ENCODE assay signal across 8 cellular contexts in genomic region chr14:22986508-22987054, GRCh38. TPM values are rescaled to one million over a fixed set of nuclear protein-coding genes. Genes with fewer than 3 reads are reported as not detected.
DNase-seq lines count a peak whose midpoint lies in the region; ATAC-seq and TF ChIP-seq lines count a peak whose summit lies in the region.

No MANE protein-coding gene starts in this region.

- H3K4me1 ChIP-seq in KMS-11 (ENCODE audit: low read depth, poor library complexity, severe bottlenecking) (no peaks in the 10 kb centered on the region), OCI-LY3 (ENCODE audit: low read length) (no peaks in the 10 kb centered on the region)

- H3K36me3 ChIP-seq in KMS-11 (ENCODE audit: insufficient read depth): no peaks in the 10 kb centered on the region
- no peaks in the 10 kb centered on the region for H3K36me3 ChIP-seq in OCI-LY3 (replicated peaks; ENCODE audit: low read depth, low read length)

- H3K27me3 ChIP-seq in KMS-11 (ENCODE audit: insufficient read depth, low read depth) (no peaks in the 10 kb centered on the region), OCI-LY3 (ENCODE audit: low read depth, low read length) (no peaks in the 10 kb centered on the region)

- in situ Hi-C loops in G401 (cut with HindIII; ENCODE audit: low sequenced_read_pairs): loop anchor here (10.0 kb wide), 1 partner anchor 78 kb away; no protein-coding TSS in a partner anchor

- H3K4me2 ChIP-seq in KMS-11: no peak overlapping the region
- no peak overlapping the region for H3K4me2 ChIP-seq in OCI-LY3 (ENCODE audit: low read length)

- H3K4me3 ChIP-seq in KMS-11 (IDR thresholded peaks at IDR 0.05; ENCODE audit: insufficient read depth, low read depth, low read length) (no peak overlapping the region), OCI-LY3 (ENCODE audit: low read length) (no peak overlapping the region), epithelial cell of esophagus (ENCODE audit: low read length) (no peak overlapping the region)

- H3K9ac ChIP-seq in KMS-11: no peak overlapping the region
- H3K9ac ChIP-seq in OCI-LY3 (ENCODE audit: low read length): no peak overlapping the region

- H3K27ac ChIP-seq in KMS-11 (no peak overlapping the region), OCI-LY3 (ENCODE audit: low read length) (no peak overlapping the region)

- no peaks in the 10 kb centered on the region for H3K79me2 ChIP-seq in KMS-11 (ENCODE audit: insufficient read depth, low read depth)
- no peaks in the 10 kb centered on the region for H3K79me2 ChIP-seq in OCI-LY3 (ENCODE audit: low read length)

- H2AFZ ChIP-seq in KMS-11 (ENCODE audit: low read depth) (no peak overlapping the region), OCI-LY3 (ENCODE audit: low read depth, low read length) (no peak overlapping the region)

- H3K9me3 ChIP-seq in OCI-LY3 (ENCODE audit: insufficient read depth, low read length): no peaks in the 10 kb centered on the region

- DNase-seq in G401 (ENCODE audit: low spot score) (peak; percentile 93), epithelial cell of esophagus (ENCODE audit: low read depth) (peak; percentile 92), myocyte (ENCODE audit: low read depth) (peak; percentile 86)
- DNase-seq in activated CD8-positive, alpha-beta memory T cell treated with anti-CD3 and anti-CD28 coated beads, Interleukin-2, amount 50 U/mL, for 24 hours (ENCODE audit: extremely low read depth): peak; percentile 76
- DNase-seq in stimulated activated CD8-positive, alpha-beta memory T cell treated with anti-CD3 and anti-CD28 coated beads, Interleukin-7, amount 100 ng/mL, for 4 hours (ENCODE audit: low read depth in 2 of 2): peak; percentile 71 to 86

- H4K20me1 ChIP-seq in KMS-11 (ENCODE audit: insufficient read depth) (no peaks in the 10 kb centered on the region), OCI-LY3 (ENCODE audit: insufficient read depth, low read length) (no peaks in the 10 kb centered on the region)

- no peak for ATAC-seq in HG02678 (IDR thresholded peaks at IDR 0.05; ENCODE audit: unreplicated experiment)

- TF ChIP-seq CTCF in KMS-11 (conservative IDR thresholded peaks at IDR 0.05; ENCODE audit: low read depth, low read length) (peak; percentile 87), OCI-LY3 (IDR thresholded peaks at IDR 0.05; ENCODE audit: low read depth, low read length) (peak; percentile 93), epithelial cell of esophagus (IDR thresholded peaks at IDR 0.05; ENCODE audit: insufficient read depth, low read depth, low read length, missing control alignments) (peak; percentile 95)

RNA-seq across cellular contexts. Expression of gene AJUBA, which starts 4.2 kb away (rescaled TPM):
- 16.4 and 17.0 TPM in 2 replicates for total RNA-seq in G401 (2014; rRNA removed; shearing (Covaris generic))
- 150 and 178 TPM in 2 replicates for total RNA-seq in myocyte
- polyA plus RNA-seq in myocyte (2012): 109 TPM

RNA-seq across cellular contexts. Expression of gene C14orf93, which starts 23.4 kb away (rescaled TPM):
- total RNA-seq in G401 (2014; rRNA removed; shearing (Covaris generic)): 8.7 and 15.1 TPM in 2 replicates
- 5.5 and 7.2 TPM in 2 replicates for total RNA-seq in myocyte
- 7.4 TPM for polyA plus RNA-seq in myocyte (2012)

RNA-seq across cellular contexts. Expression of gene HAUS4, which starts 29.7 kb away (rescaled TPM):
- total RNA-seq in G401 (2014; rRNA removed; shearing (Covaris generic)): 102 and 131 TPM in 2 replicates
- total RNA-seq in myocyte: 17.4 and 21.2 TPM in 2 replicates
- polyA plus RNA-seq in myocyte (2012): 17.0 TPM

RNA-seq across cellular contexts. Expression of gene PSMB5, which starts 48.1 kb away (rescaled TPM):
- 447 and 480 TPM in 2 replicates for total RNA-seq in G401 (2014; rRNA removed; shearing (Covaris generic))
- total RNA-seq in myocyte: 250 and 303 TPM in 2 replicates
- 352 TPM for polyA plus RNA-seq in myocyte (2012)

RNA-seq across cellular contexts. Expression of gene PSMB11, which starts 55.4 kb away (rescaled TPM):
- not detected in 2 replicates for total RNA-seq in G401 (2014; rRNA removed; shearing (Covaris generic))
- not detected in 2 replicates for total RNA-seq in myocyte
- not detected for polyA plus RNA-seq in myocyte (2012)
